1 cellular context compared by ENCODE assay signal in genomic region chr6:157981395-157982296, GRCh38.
TF ChIP-seq lines count a peak whose summit lies in the region.

Gene SYNJ2, plus strand, starts transcription at chr6:157981863. Its CDS starts 99 bp downstream, at chr6:157981962.

TF ChIP-seq in HepG2, 621 proteins besides CTCF, POLR2A, EP300 and RAD21 (continued from another document and continues in another):
- TF ChIP-seq ZBTB49 (CRISPR knock-in tag; IDR thresholded peaks at IDR 0.05; ENCODE audit: borderline replicate concordance) (no peak), ZNF44 (CRISPR knock-in tag; IDR thresholded peaks at IDR 0.05) (0 out of 2 replicates have a peak, but pooled peaks have one; percentile 38), ZBTB33 (CRISPR knock-in tag; IDR thresholded peaks at IDR 0.05) (peak; percentile 0; the same call in 1 of the 2 replicates), HNRNPK (IDR thresholded peaks at IDR 0.05; ENCODE audit: low read depth, low read length, poor library complexity, severe bottlenecking) (peak; percentile 83), RFXANK (CRISPR knock-in tag; IDR thresholded peaks at IDR 0.05) (no peak; the same call in 1 of the 2 replicates), HOXA7 (CRISPR knock-in tag; IDR thresholded peaks at IDR 0.05) (no peak), THAP9 (CRISPR knock-in tag; IDR thresholded peaks at IDR 0.05; ENCODE audit: borderline replicate concordance) (0 out of 2 replicates have a peak, but pooled peaks have one; percentile 5), RFX5 (IDR thresholded peaks at IDR 0.05; ENCODE audit: low read depth, low read length) (no peak), ATF4 (CRISPR knock-in tag; IDR thresholded peaks at IDR 0.05) (0 out of 4 replicates have a peak, but pooled peaks of 1 of the 2 experiments have one; percentile 58), SIN3A (IDR thresholded peaks at IDR 0.05; ENCODE audit: borderline replicate concordance, low read depth, low read length) (peak; percentile 15; the same call in 1 of the 2 replicates), TRIM22 (IDR thresholded peaks at IDR 0.05) (no peak), FOXO4 (CRISPR knock-in tag; conservative IDR thresholded peaks at IDR 0.05) (0 out of 2 replicates have a peak, but pooled peaks have one; percentile 57), ZNF335 (CRISPR knock-in tag; IDR thresholded peaks at IDR 0.05) (no peak), ZNF275 (CRISPR knock-in tag; IDR thresholded peaks at IDR 0.05; ENCODE audit: borderline replicate concordance) (peak; percentile 50), ZNF724P (CRISPR knock-in tag; IDR thresholded peaks at IDR 0.05; ENCODE audit: borderline replicate concordance) (peak; percentile 61; the same call in 1 of the 2 replicates), ZNF720 (CRISPR knock-in tag; IDR thresholded peaks at IDR 0.05) (no peak), STAT6 (CRISPR knock-in tag; IDR thresholded peaks at IDR 0.05; ENCODE audit: borderline replicate concordance) (peak; percentile 60; the same call in 1 of the 2 replicates), HNRNPLL (IDR thresholded peaks at IDR 0.05; ENCODE audit: low read depth, low read length, poor library complexity, severe bottlenecking) (peak; percentile 61), SOX5 (CRISPR knock-in tag; IDR thresholded peaks at IDR 0.05; ENCODE audit: borderline replicate concordance) (peak; percentile 25), NCOA5 (CRISPR knock-in tag; IDR thresholded peaks at IDR 0.05) (no peak), RORA (CRISPR knock-in tag; IDR thresholded peaks at IDR 0.05) (no peak), MAF1 (CRISPR knock-in tag; IDR thresholded peaks at IDR 0.05; ENCODE audit: borderline replicate concordance) (peak; percentile 24; the same call in 1 of the 2 replicates), MYNN (CRISPR knock-in tag; IDR thresholded peaks at IDR 0.05; ENCODE audit: low read depth) (no peak; the same call in 1 of the 2 replicates), ZSCAN20 (CRISPR knock-in tag; IDR thresholded peaks at IDR 0.05; ENCODE audit: borderline replicate concordance) (peak; percentile 93), E2F2 (CRISPR knock-in tag; IDR thresholded peaks at IDR 0.05; ENCODE audit: borderline replicate concordance) (no peak), BATF2 (CRISPR knock-in tag; IDR thresholded peaks at IDR 0.05) (peak; percentile 56), ZNF414 (CRISPR knock-in tag; IDR thresholded peaks at IDR 0.05) (0 out of 2 replicates have a peak, but pooled peaks have one; percentile 55), ZNF678 (CRISPR knock-in tag; IDR thresholded peaks at IDR 0.05) (peak; percentile 52; the same call in 1 of the 2 replicates), HHEX (CRISPR knock-in tag; IDR thresholded peaks at IDR 0.05) (0 out of 2 replicates have a peak, but pooled peaks have one; percentile 31), ZNF30 (CRISPR knock-in tag; IDR thresholded peaks at IDR 0.05) (no peak), ZNF788 (CRISPR knock-in tag; IDR thresholded peaks at IDR 0.05; ENCODE audit: borderline replicate concordance) (peak; percentile 61; the same call in 1 of the 2 replicates), IRF2 (CRISPR knock-in tag; IDR thresholded peaks at IDR 0.05) (0 out of 2 replicates have a peak, but pooled peaks have one; percentile 18), CBFB (CRISPR knock-in tag; IDR thresholded peaks at IDR 0.05) (peak; percentile 78), SP5 (CRISPR knock-in tag; IDR thresholded peaks at IDR 0.05; ENCODE audit: borderline replicate concordance, low read depth) (peak; percentile 15; the same call in 1 of the 2 replicates), TFE3 (CRISPR knock-in tag; IDR thresholded peaks at IDR 0.05) (0 out of 2 replicates have a peak, but pooled peaks have one; percentile 30), NR2F2 (IDR thresholded peaks at IDR 0.05; ENCODE audit: borderline replicate concordance, low read depth) (no peak; the same call in 1 of the 2 replicates), GABPB1 (CRISPR knock-in tag; IDR thresholded peaks at IDR 0.05) (peak; percentile 82)
